ENCODE assay signal across 8 cellular contexts in the genomic region with DNA sequence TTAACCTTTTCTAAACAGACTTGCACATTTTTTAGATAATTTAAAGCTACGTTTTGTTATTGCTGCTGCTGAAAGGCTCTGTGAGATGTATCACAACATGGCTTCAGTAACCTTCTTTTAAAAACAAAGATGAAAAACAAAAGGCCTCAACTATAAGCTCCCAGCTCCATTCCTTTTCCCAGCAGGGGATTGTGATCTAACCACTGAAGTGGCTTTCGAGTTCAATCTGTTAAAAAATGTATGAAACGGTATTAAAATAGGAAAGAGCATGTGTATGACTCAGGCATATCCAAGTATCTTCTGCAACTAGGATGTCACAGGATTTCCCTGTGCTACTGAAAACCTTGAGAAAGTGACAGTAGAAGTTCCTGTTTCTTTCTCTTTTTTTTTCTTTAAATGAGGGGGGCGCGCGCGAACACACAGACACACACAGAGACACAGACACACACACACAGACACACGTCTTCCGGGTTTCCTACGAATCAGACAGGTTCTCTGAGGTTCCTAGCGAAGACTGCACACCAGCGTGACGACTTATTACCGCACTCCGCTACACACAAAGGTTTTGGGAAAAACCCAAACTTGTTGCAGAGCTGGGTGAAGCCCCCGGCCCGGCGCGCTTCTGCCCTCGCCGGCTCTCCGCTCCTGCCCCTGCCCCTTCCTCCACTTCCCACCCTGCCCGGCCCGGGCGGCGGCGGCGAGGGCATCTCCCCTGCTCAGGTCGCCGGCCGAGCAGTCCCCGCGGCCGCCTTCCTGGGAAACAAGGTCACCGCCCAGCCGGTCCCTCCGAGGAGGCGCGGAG.
DNase-seq lines count a peak whose midpoint lies in the region; ATAC-seq, FAIRE-seq and TF ChIP-seq lines count a peak whose summit lies in the region.

No MANE protein-coding gene starts in this region.

- 1% methylated on average over 37 to 39 of the region's 39 CpGs for WGBS in pancreas, 2 donors

- POLR2A ChIA-PET in BJ (lab: Charles Lee), result interaction anchor here (0.6 kb wide), 1 partner anchor 111 kb away, joined by 6 read pairs; no protein-coding TSS in a partner anchor

- no peak for TF ChIP-seq CTCF in BJ (IDR thresholded peaks at IDR 0.05; ENCODE audit: insufficient read depth, low read depth, low read length)
- no peak for TF ChIP-seq CTCF in glutamatergic neuron (IDR thresholded peaks at IDR 0.05; ENCODE audit: partially characterized antibody, unreplicated experiment)
- no peak for TF ChIP-seq CTCF in pancreas (IDR thresholded peaks at IDR 0.05)
- no peak for TF ChIP-seq CTCF in tibial artery (IDR thresholded peaks at IDR 0.05)

- H3K4me3 ChIP-seq in BJ (ENCODE audit: low read depth, low read length) (peak overlapping the region; percentile 76), pancreas (peak overlapping the region; percentile 70 to 93 (median 83)), tibial artery (peak overlapping the region; percentile 97 to 99)

- peak; percentile 62 for TF ChIP-seq POLR2A in Raji (IDR thresholded peaks at IDR 0.05; ENCODE audit: insufficient read depth, low read depth, low read length)

- no peaks in the 10 kb centered on the region for H3K36me3 Mint-ChIP-seq in activated naive CD4-positive, alpha-beta T cell treated with anti-CD3 and anti-CD28 coated beads for 36 hours (ENCODE audit: low read depth)
- H3K36me3 Mint-ChIP-seq in glutamatergic neuron (ENCODE audit: unreplicated experiment), result no peaks in the 10 kb centered on the region

- peaks cover 75% of the 10 kb centered on the region for H3K4me1 Mint-ChIP-seq in activated naive CD4-positive, alpha-beta T cell treated with anti-CD3 and anti-CD28 coated beads for 36 hours (ENCODE audit: low read depth)
- H3K4me1 Mint-ChIP-seq in glutamatergic neuron (ENCODE audit: low read depth, unreplicated experiment), result peaks cover 62% of the 10 kb centered on the region

- H3K9me3 ChIP-seq in pancreas, result no peaks in the 10 kb centered on the region
- H3K9me3 ChIP-seq in tibial artery, result no peaks in the 10 kb centered on the region

- ATAC-seq in GM19397 (IDR thresholded peaks at IDR 0.05; ENCODE audit: unreplicated experiment), result peak; percentile 49
- ATAC-seq in HG03558 (IDR thresholded peaks at IDR 0.05; ENCODE audit: extremely low read depth, unreplicated experiment), result peak; percentile 30
- peak; percentile 53 to 77 (median 74) for ATAC-seq in pancreas

- DNase-seq in BJ (ENCODE audit: low read depth) (no peak), glutamatergic neuron (peak; percentile 65), pancreas (peak in 4 of 6 donors; percentile 9 to 65 (median 37)), tibial artery (peak; percentile 75 to 76)
- peak; percentile 85 for DNase-seq in activated naive CD4-positive, alpha-beta T cell treated with anti-CD3 and anti-CD28 coated beads for 36 hours

- H3K27me3 Mint-ChIP-seq in activated naive CD4-positive, alpha-beta T cell treated with anti-CD3 and anti-CD28 coated beads for 36 hours (ENCODE audit: low read depth), result no peaks in the 10 kb centered on the region
- H3K27me3 Mint-ChIP-seq in glutamatergic neuron (ENCODE audit: unreplicated experiment), result peaks cover 29% of the 10 kb centered on the region

- no peaks in the 10 kb centered on the region for H3K27me3 ChIP-seq in BJ (ENCODE audit: control insufficient read depth, insufficient read depth, low read length)
- no peaks in the 10 kb centered on the region for H3K27me3 ChIP-seq in pancreas
- no peaks in the 10 kb centered on the region for H3K27me3 ChIP-seq in tibial artery

- CTCF ChIA-PET in BJ (lab: Yijun Ruan, JAX), result interaction anchor here (0.9 to 1.6 kb wide), 2 partner anchors 13 to 22 kb away, joined by 3 read pairs; no protein-coding TSS in a partner anchor
- CTCF ChIA-PET in activated naive CD4-positive, alpha-beta T cell treated with anti-CD3 and anti-CD28 coated beads for 36 hours (lab: Charles Lee), result interaction anchor here (0.7 to 2.0 kb wide), 9 partner anchors 8 to 125 kb away, joined by 3 to 6 read pairs (median 3); no protein-coding TSS in a partner anchor

- intact Hi-C loops in activated naive CD4-positive, alpha-beta T cell treated with anti-CD3 and anti-CD28 coated beads for 36 hours (cut with micrococcal nuclease), result loop anchor here (1.0 to 5.0 kb wide), 13 partner anchors 12 to 754 kb away; partner anchors contain the start of genes LY75 and TANK
- intact Hi-C loops in pancreas (cut with DNase I) (no loop called here), tibial artery (cut with DNase I; ENCODE audit: low total_unique reads) (loop anchor here (10.0 kb wide), 2 partner anchors 72 to 132 kb away; no protein-coding TSS in a partner anchor)

- peak overlapping the region; percentile 94 for H3K27ac Mint-ChIP-seq in activated naive CD4-positive, alpha-beta T cell treated with anti-CD3 and anti-CD28 coated beads for 36 hours
- peak overlapping the region; percentile 97 for H3K27ac Mint-ChIP-seq in glutamatergic neuron (ENCODE audit: unreplicated experiment)

- H3K9me3 Mint-ChIP-seq in activated naive CD4-positive, alpha-beta T cell treated with anti-CD3 and anti-CD28 coated beads for 36 hours, result no peaks in the 10 kb centered on the region
- H3K9me3 Mint-ChIP-seq in glutamatergic neuron (ENCODE audit: unreplicated experiment), result peaks cover 32% of the 10 kb centered on the region

- FAIRE-seq in pancreas (lab: Jason Lieb, UNC), result no peak

- H3K27ac ChIP-seq in pancreas (peak overlapping the region; percentile 45 to 90 (median 78)), tibial artery (peak overlapping the region; percentile 89 to 96)

- peak overlapping the region; percentile 81 for H3K4me3 Mint-ChIP-seq in activated naive CD4-positive, alpha-beta T cell treated with anti-CD3 and anti-CD28 coated beads for 36 hours
- peak overlapping the region; percentile 99 for H3K4me3 Mint-ChIP-seq in glutamatergic neuron (ENCODE audit: unreplicated experiment)

- H3K36me3 ChIP-seq in BJ (ENCODE audit: control insufficient read depth, insufficient read depth, low read length), result no peaks in the 10 kb centered on the region
- no peaks in the 10 kb centered on the region for H3K36me3 ChIP-seq in pancreas
- no peaks in the 10 kb centered on the region for H3K36me3 ChIP-seq in tibial artery

- H3K4me1 ChIP-seq in pancreas (peaks cover 0 to 8% (median 0%) of the 10 kb centered on the region in 3 donors), tibial artery (peaks cover 0 to 64% (median 25%) of the 10 kb centered on the region in 4 donors)

Comparison
In these comparisons a context has a peak if more than half of its experiments do, and no peak if none do; other contexts are left out.
1. intact Hi-C loops: an anchor here in activated naive CD4-positive, alpha-beta T cell treated with anti-CD3 and anti-CD28 coated beads for 36 hours (1.0 to 5.0 kb wide) and tibial artery (10.0 kb wide); none called in pancreas.